In genomic region chr17:38467491-38467890, GRCh38 we compare ENCODE assay signal across 27 cellular contexts. TPM values are rescaled to one million over a fixed set of nuclear protein-coding genes. Genes with fewer than 3 reads are reported as not detected.
DNase-seq lines count a peak whose midpoint lies in the region; ATAC-seq and TF ChIP-seq lines count a peak whose summit lies in the region.
"Had no signal": no experiment of that assay in that cellular context is flagged by ENCODE, and none has a peak within 500 bp of the region (broad histone marks: within the 10 kb centered on the region; RNA-seq: fewer than 3 reads in every experiment).

No MANE protein-coding gene starts in this region.

- peaks cover 88% of the 10 kb centered on the region for H3K4me1 ChIP-seq in left ventricle myocardium inferior
- peaks cover 0 to 82% (median 44%) of the 10 kb centered on the region in 4 donors for H3K4me1 ChIP-seq in tibial nerve
- H3K4me1 ChIP-seq: pancreas had no signal

- DNase-seq in left ventricle myocardium inferior, result no peak
- no peak for DNase-seq in left cardiac atrium
- no peak for DNase-seq in nephron progenitor cell
- DNase-seq in tibial nerve (ENCODE audit: low spot score in 2 of 2), result no peak
- no peak for DNase-seq in T-helper 2 cell treated with Interferon-gamma antibody and Interleukin-4, amounts not matched to agents 5 μg/mL and 100 μg/mL, for 36 hours (ENCODE audit: low spot score)
- no peak for DNase-seq in natural killer cell
- no peak for DNase-seq in NCI-H1417 (lab: John Stamatoyannopoulos, UW)
- DNase-seq: activated effector memory CD4-positive, alpha-beta T cell treated with Interleukin-2 at 50 U/mL for 16 hours; activated T-cell treated with anti-CD3 and anti-CD28 coated beads for 4 hours; anterior cingulate cortex; CD8-positive, alpha-beta T cell; central memory CD4-positive, alpha-beta T cell; KBM-7; left ventricle myocardium superior; NCI-H446 treated with DMSO at 0.1 percent for 48 hours; NCI-H82; pancreas; RPMI8226; stimulated activated CD4-positive, alpha-beta T cell treated with anti-CD3 and anti-CD28 coated beads, Interleukin-4, amount 100 ng/mL, for 4 hours; testis had no signal

- TF ChIP-seq CTCF in left ventricle myocardium inferior (IDR thresholded peaks at IDR 0.05; ENCODE audit: borderline replicate concordance) (no peak), nephron progenitor cell (IDR thresholded peaks at IDR 0.05) (no peak), tibial nerve (IDR thresholded peaks at IDR 0.05) (no peak), natural killer cell (IDR thresholded peaks at IDR 0.05) (no peak)

- TF ChIP-seq POLR2A in tibial nerve (IDR thresholded peaks at IDR 0.05), result no peak

- H3K4me3 ChIP-seq in left ventricle myocardium inferior (no peak overlapping the region), tibial nerve (no peak overlapping the region)
- H3K4me3 ChIP-seq: pancreas, testis had no signal

- intact Hi-C loops in left ventricle myocardium inferior (cut with micrococcal nuclease) (no loop called here), left cardiac atrium (cut with DNase I) (loop anchor here in 1 of 2 donors (5.0 kb wide), 1 partner anchor 35 kb away; no protein-coding TSS in a partner anchor), natural killer cell (cut with micrococcal nuclease) (no loop called here)

- H3K36me3 Mint-ChIP-seq in nephron progenitor cell (ENCODE audit: low read depth) (peaks cover 42% of the 10 kb centered on the region), natural killer cell (no peaks in the 10 kb centered on the region)
- H3K36me3 Mint-ChIP-seq in T-helper 2 cell treated with Interferon-gamma antibody and Interleukin-4, amounts not matched to agents 5 μg/mL and 100 μg/mL, for 36 hours (ENCODE audit: low read depth), result no peaks in the 10 kb centered on the region
- H3K36me3 Mint-ChIP-seq: activated naive CD8-positive, alpha-beta T cell; CD8-positive, alpha-beta T cell; naive thymus-derived CD8-positive, alpha-beta T cell; stimulated activated memory B cell treated with anti-CD40 and anti-IgM and Interleukin-4, amounts not matched to agents 10 μg/mL and 1 μg/mL and 100 μg/mL, for 72 hours had no signal

- H3K27ac Mint-ChIP-seq in nephron progenitor cell (peak overlapping the region; percentile 0), natural killer cell (no peak overlapping the region)
- no peak overlapping the region for H3K27ac Mint-ChIP-seq in T-helper 2 cell treated with Interferon-gamma antibody and Interleukin-4, amounts not matched to agents 5 μg/mL and 100 μg/mL, for 36 hours
- H3K27ac Mint-ChIP-seq: activated naive CD8-positive, alpha-beta T cell; CD8-positive, alpha-beta T cell; stimulated activated memory B cell treated with anti-CD40 and anti-IgM and Interleukin-4, amounts not matched to agents 10 μg/mL and 1 μg/mL and 100 μg/mL, for 72 hours; T-helper 1 cell treated with Interleukin-12 subunit alpha and Interleukin-12 subunit beta and Interleukin-4 antibody, amounts not matched to agents 30 μg/mL and 1 μg/mL, for 36 hours had no signal

- H3K4me3 Mint-ChIP-seq in nephron progenitor cell (peak overlapping the region; percentile 21), natural killer cell (no peak overlapping the region)
- H3K4me3 Mint-ChIP-seq in T-helper 2 cell treated with Interferon-gamma antibody and Interleukin-4, amounts not matched to agents 5 μg/mL and 100 μg/mL, for 36 hours, result no peak overlapping the region
- H3K4me3 Mint-ChIP-seq: activated naive CD8-positive, alpha-beta T cell; CD8-positive, alpha-beta T cell; naive thymus-derived CD8-positive, alpha-beta T cell; stimulated activated memory B cell treated with anti-CD40 and anti-IgM and Interleukin-4, amounts not matched to agents 10 μg/mL and 1 μg/mL and 100 μg/mL, for 72 hours; T-helper 1 cell treated with Interleukin-12 subunit alpha and Interleukin-12 subunit beta and Interleukin-4 antibody, amounts not matched to agents 30 μg/mL and 1 μg/mL, for 36 hours had no signal

- WGBS in tibial nerve, 2 donors, result 0 to 37% methylated on average over 1 of the region's 1 CpG

- H3K27me3 Mint-ChIP-seq in nephron progenitor cell (ENCODE audit: low read depth, poor library complexity), result peaks cover 9% of the 10 kb centered on the region
- no peaks in the 10 kb centered on the region for H3K27me3 Mint-ChIP-seq in T-helper 2 cell treated with Interferon-gamma antibody and Interleukin-4, amounts not matched to agents 5 μg/mL and 100 μg/mL, for 36 hours (ENCODE audit: low read depth)
- peaks cover 0 to 3% of the 10 kb centered on the region in 2 donors for H3K27me3 Mint-ChIP-seq in natural killer cell (ENCODE audit: low read depth in 2 of 2)
- H3K27me3 Mint-ChIP-seq: activated naive CD8-positive, alpha-beta T cell had no signal

- ATAC-seq in left cardiac atrium, result no peak
- ATAC-seq in natural killer cell, result no peak
- ATAC-seq: CD8-positive, alpha-beta T cell; left ventricle myocardium superior; naive thymus-derived CD8-positive, alpha-beta T cell; pancreas; right cardiac atrium had no signal

- H3K27me3 ChIP-seq in left ventricle myocardium inferior (ENCODE audit: low read depth) (no peaks in the 10 kb centered on the region), tibial nerve (no peaks in the 10 kb centered on the region)
- H3K27me3 ChIP-seq: pancreas, testis, vagina had no signal

- peaks cover 58% of the 10 kb centered on the region for H3K4me1 Mint-ChIP-seq in nephron progenitor cell
- no peaks in the 10 kb centered on the region for H3K4me1 Mint-ChIP-seq in T-helper 2 cell treated with Interferon-gamma antibody and Interleukin-4, amounts not matched to agents 5 μg/mL and 100 μg/mL, for 36 hours (ENCODE audit: low read depth)
- no peaks in the 10 kb centered on the region for H3K4me1 Mint-ChIP-seq in natural killer cell
- H3K4me1 Mint-ChIP-seq: naive thymus-derived CD8-positive, alpha-beta T cell; stimulated activated memory B cell treated with anti-CD40 and anti-IgM and Interleukin-4, amounts not matched to agents 10 μg/mL and 1 μg/mL and 100 μg/mL, for 72 hours had no signal

- no peaks in the 10 kb centered on the region for H3K9me3 Mint-ChIP-seq in nephron progenitor cell
- H3K9me3 Mint-ChIP-seq in T-helper 2 cell treated with Interferon-gamma antibody and Interleukin-4, amounts not matched to agents 5 μg/mL and 100 μg/mL, for 36 hours, result no peaks in the 10 kb centered on the region
- no peaks in the 10 kb centered on the region for H3K9me3 Mint-ChIP-seq in natural killer cell
- H3K9me3 Mint-ChIP-seq: CD8-positive, alpha-beta T cell; naive thymus-derived CD8-positive, alpha-beta T cell; stimulated activated memory B cell treated with anti-CD40 and anti-IgM and Interleukin-4, amounts not matched to agents 10 μg/mL and 1 μg/mL and 100 μg/mL, for 72 hours; T-helper 1 cell treated with Interleukin-12 subunit alpha and Interleukin-12 subunit beta and Interleukin-4 antibody, amounts not matched to agents 30 μg/mL and 1 μg/mL, for 36 hours had no signal

- no peak for TF ChIP-seq EP300 in tibial nerve (IDR thresholded peaks at IDR 0.05)

- H3K36me3 ChIP-seq in left ventricle myocardium inferior (peaks cover 71% of the 10 kb centered on the region), tibial nerve (peaks cover 0 to 71% (median 0%) of the 10 kb centered on the region in 3 donors)
- H3K36me3 ChIP-seq: pancreas had no signal

- no peaks in the 10 kb centered on the region for H3K9me3 ChIP-seq in left ventricle myocardium inferior (replicated peaks)
- H3K9me3 ChIP-seq in tibial nerve, result no peaks in the 10 kb centered on the region
- H3K9me3 ChIP-seq: pancreas, testis, vagina had no signal

- H3K27ac ChIP-seq in left ventricle myocardium inferior (replicated peaks), result peak overlapping the region; percentile 95
- peak overlapping the region; percentile 56 for H3K27ac ChIP-seq in cingulate gyrus (ENCODE audit: low read depth, low read length)
- peak overlapping the region in 3 of 4 donors; percentile 70 to 97 (median 96) for H3K27ac ChIP-seq in tibial nerve
- H3K27ac ChIP-seq: pancreas, testis had no signal

RNA-seq across cellular contexts. Expression of gene ARHGAP23, which starts 39.2 kb away (rescaled TPM):
- total RNA-seq in left ventricle myocardium inferior, result 60.8 TPM
- 10 to 100 TPM; 54.1 to 91.9 TPM for total RNA-seq in left cardiac atrium
- total RNA-seq in tibial nerve, result 10 to 100 TPM; 41.0 to 80.7 (median 65.7) TPM
- 1 to 10 TPM in 2 of 3 donors, under 1 TPM in 1; 0.19 to 1.8 (median 1.7) TPM for total RNA-seq in natural killer cell
- total RNA-seq: naive thymus-derived CD8-positive, alpha-beta T cell had no signal

Comparison
In these comparisons a context has a peak if more than half of its experiments do, and no peak if none do; other contexts are left out.
1. RNA of gene ARHGAP23, which starts 39.2 kb away (total RNA-seq): 54.1 to 91.9 TPM in left cardiac atrium, 41.0 to 80.7 TPM in tibial nerve and 60.8 TPM in left ventricle myocardium inferior (single experiment); 0.19 to 1.8 TPM in natural killer cell; every median in the first group is over 10 times any median in the second.
2. Peak in every context shown above with its lines, with median percentiles within 50 percentile points of each other: H3K27ac ChIP-seq.